8 cellular contexts compared by ENCODE assay signal in genomic region chr2:25251461-25252273, GRCh38.
DNase-seq lines count a peak whose midpoint lies in the region; ATAC-seq and TF ChIP-seq lines count a peak whose summit lies in the region.

No MANE protein-coding gene starts in this region.

- H3K4me3 ChIP-seq in DND-41 (ENCODE audit: low read depth in 1 of 2, low read length in 2 of 2): peak overlapping the region; percentile 43 to 69
- peak overlapping the region; percentile 84 for H3K4me3 ChIP-seq in iPS-11a (ENCODE audit: low read depth, low read length)
- peak overlapping the region; percentile 44 to 80 (median 72) for H3K4me3 ChIP-seq in sigmoid colon

- TF ChIP-seq CTCF in DND-41 (IDR thresholded peaks at IDR 0.05; ENCODE audit: borderline replicate concordance, extremely low read depth, low read length, poor library complexity, severe bottlenecking) (no peak), sigmoid colon (IDR thresholded peaks at IDR 0.05) (no peak)

- H3K4me1 ChIP-seq in DND-41 (ENCODE audit: insufficient read depth, low read length) (peaks cover 18% of the 10 kb centered on the region), sigmoid colon (peaks cover 0 to 30% (median 27%) of the 10 kb centered on the region in 4 donors)

- H3K9me3 ChIP-seq in DND-41 (ENCODE audit: insufficient read depth, low read length, severe bottlenecking): no peaks in the 10 kb centered on the region
- H3K9me3 ChIP-seq in sigmoid colon: no peaks in the 10 kb centered on the region

- WGBS in sigmoid colon, 2 donors: 2% methylated on average over 50 of the region's 50 CpGs

- H3K36me3 ChIP-seq in DND-41 (ENCODE audit: insufficient read depth, low read length): peaks cover 61% of the 10 kb centered on the region
- peaks cover 3 to 39% (median 26%) of the 10 kb centered on the region in 4 donors for H3K36me3 ChIP-seq in sigmoid colon

- peak overlapping the region; percentile 67 for H3K4me2 ChIP-seq in DND-41 (ENCODE audit: insufficient read depth, low read length)

- H3K27me3 ChIP-seq in DND-41 (ENCODE audit: insufficient read depth, low read length, poor library complexity) (no peaks in the 10 kb centered on the region), sigmoid colon (no peaks in the 10 kb centered on the region)

- intact Hi-C loops in sigmoid colon (cut with DNase I): no loop called here

- H3K27ac ChIP-seq in DND-41 (ENCODE audit: low read length) (peak overlapping the region; percentile 78), sigmoid colon (peak overlapping the region; percentile 81 to 87 (median 83))

- H4K20me1 ChIP-seq in DND-41 (ENCODE audit: insufficient read depth, low read length): peaks cover 13% of the 10 kb centered on the region; the same call in 1 of the 2 replicates

- peak overlapping the region; percentile 68 for H2AFZ ChIP-seq in DND-41 (ENCODE audit: low read depth, low read length)

- DNase-seq in DND-41 (peak; percentile 48), RKO (ENCODE audit: low spot score) (peak; percentile 34), astrocyte of the hippocampus (ENCODE audit: low read depth, low spot score) (peak; percentile 71), sigmoid colon (peak; percentile 79), NCI-H226 (no peak)

- H3K79me2 ChIP-seq in DND-41 (ENCODE audit: insufficient read depth, low read length): peaks cover 29% of the 10 kb centered on the region

- peak overlapping the region; percentile 77 for H3K9ac ChIP-seq in DND-41 (ENCODE audit: low read depth, low read length)

- TF ChIP-seq EP300 in sigmoid colon (IDR thresholded peaks at IDR 0.05): no peak

- ATAC-seq in DND-41 (ENCODE audit: insufficient read depth, low read depth): peak; percentile 69
- peak; percentile 41 for ATAC-seq in HG02759 (IDR thresholded peaks at IDR 0.05; ENCODE audit: unreplicated experiment)
- no peak for ATAC-seq in GM19467 (IDR thresholded peaks at IDR 0.05; ENCODE audit: unreplicated experiment)

- TF ChIP-seq POLR2A in sigmoid colon (IDR thresholded peaks at IDR 0.05): no peak
